17 cellular contexts compared by ENCODE assay signal in genomic region chr7:157580324-157580723, GRCh38.
DNase-seq lines count a peak whose midpoint lies in the region; ATAC-seq and TF ChIP-seq lines count a peak whose summit lies in the region.
"Had no signal": no experiment of that assay in that cellular context is flagged by ENCODE, and none has a peak within 500 bp of the region (broad histone marks: within the 10 kb centered on the region; RNA-seq: fewer than 3 reads in every experiment).

No MANE protein-coding gene starts in this region.

- CTCF ChIA-PET in activated naive CD4-positive, alpha-beta T cell treated with anti-CD3 and anti-CD28 coated beads, Interleukin-2, amount 10 ng/mL, durations not matched to agents 7 days and 5 days (lab: Charles Lee): no interaction called here

- H3K36me3 Mint-ChIP-seq in natural killer cell treated with Interleukin-12 subunit alpha and Interleukin-12 subunit beta and Interleukin-15 and Interleukin-18, amount 100 ng/mL, for 72 hours: no peaks in the 10 kb centered on the region
- no peaks in the 10 kb centered on the region for H3K36me3 Mint-ChIP-seq in natural killer cell
- H3K36me3 Mint-ChIP-seq in chondrocyte (ENCODE audit: low read depth): no peaks in the 10 kb centered on the region
- H3K36me3 Mint-ChIP-seq in activated naive CD4-positive, alpha-beta T cell treated with anti-CD3 and anti-CD28 coated beads, Interleukin-2, amount 10 ng/mL, durations not matched to agents 7 days and 5 days: no peaks in the 10 kb centered on the region
- H3K36me3 Mint-ChIP-seq: CD8-positive, alpha-beta T cell; IgD-negative memory B cell had no signal

- no peak overlapping the region for H3K23ac ChIP-seq in mesendoderm (ENCODE audit: low read length)

- H3K27ac ChIP-seq in spleen (no peak overlapping the region), mesendoderm (ENCODE audit: low read depth, low read length) (no peak overlapping the region)
- H3K27ac ChIP-seq: BLaER1 treated with 17β-estradiol and CSF1 and Interleukin-3, amounts not matched to agents 10 nM and 100 nM had no signal

- no peak overlapping the region for H3K27ac Mint-ChIP-seq in natural killer cell treated with Interleukin-12 subunit alpha and Interleukin-12 subunit beta and Interleukin-15 and Interleukin-18, amount 100 ng/mL, for 72 hours
- H3K27ac Mint-ChIP-seq in natural killer cell (no peak overlapping the region), chondrocyte (ENCODE audit: unreplicated experiment) (no peak overlapping the region)
- no peak overlapping the region for H3K27ac Mint-ChIP-seq in activated naive CD4-positive, alpha-beta T cell treated with anti-CD3 and anti-CD28 coated beads, Interleukin-2, amount 10 ng/mL, durations not matched to agents 7 days and 5 days
- H3K27ac Mint-ChIP-seq: B cell; CD8-positive, alpha-beta T cell; GM23338; IgD-negative memory B cell had no signal

- DNase-seq in natural killer cell treated with Interleukin-12 subunit alpha and Interleukin-12 subunit beta and Interleukin-15 and Interleukin-18, amount 100 ng/mL, for 72 hours (ENCODE audit: low spot score): peak; percentile 26
- no peak for DNase-seq in natural killer cell
- peak; percentile 64 for DNase-seq in chondrocyte (ENCODE audit: low spot score)
- DNase-seq in spleen: peak; percentile 58
- no peak for DNase-seq in mesendoderm
- DNase-seq in activated naive CD4-positive, alpha-beta T cell treated with anti-CD3 and anti-CD28 coated beads, Interleukin-2, amount 10 ng/mL, durations not matched to agents 7 days and 5 days: no peak
- DNase-seq: CD8-positive, alpha-beta T cell; COR-L47; DMS 273 treated with DMSO at 0.1 percent for 48 hours; DMS79; GDM1; HCEC 1CT had no signal

- H3K4me2 ChIP-seq in mesendoderm (ENCODE audit: low read length): no peak overlapping the region
- H3K4me2 ChIP-seq: BLaER1 treated with 17β-estradiol and CSF1 and Interleukin-3, amounts not matched to agents 10 nM and 100 nM; GM23338 had no signal

- no peak overlapping the region for H4K8ac ChIP-seq in mesendoderm (ENCODE audit: low read depth, low read length)

- no peak for TF ChIP-seq POLR2A in spleen (IDR thresholded peaks at IDR 0.05)

- 70 to 83% (median 75%) methylated on average over 10 of the region's 10 CpGs for WGBS in spleen, 5 donors
- no CpG with 5 or more reads among the region's 10 CpGs for WGBS in mesendoderm (ENCODE audit: extremely low coverage, insufficient coverage, low lambda C conversion rate)

- no peak overlapping the region for H2BK120ac ChIP-seq in mesendoderm (ENCODE audit: low read depth, low read length)

- H3K36me3 ChIP-seq in spleen (no peaks in the 10 kb centered on the region), mesendoderm (ENCODE audit: control insufficient read depth, insufficient read depth, low read length) (no peaks in the 10 kb centered on the region)
- H3K36me3 ChIP-seq: BLaER1 treated with 17β-estradiol and CSF1 and Interleukin-3, amounts not matched to agents 10 nM and 100 nM had no signal

- H3K27me3 ChIP-seq in spleen (replicated peaks in 1 of 7) (peaks cover 0 to 27% (median 0%) of the 10 kb centered on the region in 7 donors), mesendoderm (ENCODE audit: insufficient read depth, low read length, poor library complexity) (no peaks in the 10 kb centered on the region)

- H3K4me1 ChIP-seq in spleen: peaks cover 0 to 10% (median 0%) of the 10 kb centered on the region in 6 donors
- H3K4me1 ChIP-seq in mesendoderm (ENCODE audit: control insufficient read depth, low read depth, low read length): no peaks in the 10 kb centered on the region

- H3K4ac ChIP-seq in mesendoderm (ENCODE audit: low read depth, low read length): no peak overlapping the region

- no peak for ATAC-seq in natural killer cell treated with Interleukin-12 subunit alpha and Interleukin-12 subunit beta and Interleukin-15 and Interleukin-18, amount 100 ng/mL, for 72 hours
- ATAC-seq in natural killer cell (no peak), HG03354 (IDR thresholded peaks at IDR 0.05; ENCODE audit: poor library complexity, severe bottlenecking, unreplicated experiment) (no peak)
- ATAC-seq: CD8-positive, alpha-beta T cell; GM23338 had no signal

- H3K4me1 Mint-ChIP-seq in natural killer cell treated with Interleukin-12 subunit alpha and Interleukin-12 subunit beta and Interleukin-15 and Interleukin-18, amount 100 ng/mL, for 72 hours (ENCODE audit: low read depth in 2 of 2): peaks cover 7 to 12% of the 10 kb centered on the region in 2 donors
- peaks cover 11 to 14% of the 10 kb centered on the region in 2 donors for H3K4me1 Mint-ChIP-seq in natural killer cell
- H3K4me1 Mint-ChIP-seq in chondrocyte (ENCODE audit: low read depth): no peaks in the 10 kb centered on the region
- peaks cover 28% of the 10 kb centered on the region for H3K4me1 Mint-ChIP-seq in activated naive CD4-positive, alpha-beta T cell treated with anti-CD3 and anti-CD28 coated beads, Interleukin-2, amount 10 ng/mL, durations not matched to agents 7 days and 5 days
- H3K4me1 Mint-ChIP-seq: GM23338 had no signal

- peaks cover 0 to 6% (median under 1%) of the 10 kb centered on the region in 8 donors for H3K9me3 ChIP-seq in spleen
- H3K9me3 ChIP-seq: BLaER1 treated with 17β-estradiol and CSF1 and Interleukin-3, amounts not matched to agents 10 nM and 100 nM had no signal

- no peak overlapping the region for H2BK5ac ChIP-seq in mesendoderm (ENCODE audit: low read length)

- no peak overlapping the region for H2BK15ac ChIP-seq in mesendoderm (replicated peaks; ENCODE audit: low read depth)

- no peak overlapping the region for H3K4me3 ChIP-seq in spleen
- H3K4me3 ChIP-seq in mesendoderm (ENCODE audit: low read length): no peak overlapping the region
- H3K4me3 ChIP-seq: BLaER1 treated with 17β-estradiol and CSF1 and Interleukin-3, amounts not matched to agents 10 nM and 100 nM; GM23338 had no signal

- H3K9ac ChIP-seq in mesendoderm (ENCODE audit: low read length): no peak overlapping the region
- H3K9ac ChIP-seq: BLaER1 treated with 17β-estradiol and CSF1 and Interleukin-3, amounts not matched to agents 10 nM and 100 nM had no signal

- no peak overlapping the region for H3K56ac ChIP-seq in mesendoderm (ENCODE audit: low read length)

- no peak overlapping the region for H4K5ac ChIP-seq in mesendoderm (ENCODE audit: low read length)

- H3K27me3 Mint-ChIP-seq in natural killer cell treated with Interleukin-12 subunit alpha and Interleukin-12 subunit beta and Interleukin-15 and Interleukin-18, amount 100 ng/mL, for 72 hours: peaks cover 41 to 60% of the 10 kb centered on the region in 2 donors
- H3K27me3 Mint-ChIP-seq in natural killer cell (ENCODE audit: low read depth in 2 of 2) (peaks cover 52 to 74% of the 10 kb centered on the region in 2 donors), chondrocyte (ENCODE audit: low read depth) (peaks cover 27% of the 10 kb centered on the region)
- peaks cover 54% of the 10 kb centered on the region for H3K27me3 Mint-ChIP-seq in activated naive CD4-positive, alpha-beta T cell treated with anti-CD3 and anti-CD28 coated beads, Interleukin-2, amount 10 ng/mL, durations not matched to agents 7 days and 5 days

- H3K4me3 Mint-ChIP-seq in natural killer cell treated with Interleukin-12 subunit alpha and Interleukin-12 subunit beta and Interleukin-15 and Interleukin-18, amount 100 ng/mL, for 72 hours: no peak overlapping the region
- H3K4me3 Mint-ChIP-seq in natural killer cell (no peak overlapping the region), chondrocyte (ENCODE audit: unreplicated experiment) (no peak overlapping the region)
- no peak overlapping the region for H3K4me3 Mint-ChIP-seq in activated naive CD4-positive, alpha-beta T cell treated with anti-CD3 and anti-CD28 coated beads, Interleukin-2, amount 10 ng/mL, durations not matched to agents 7 days and 5 days
- H3K4me3 Mint-ChIP-seq: B cell; CD8-positive, alpha-beta T cell; GM23338 had no signal

- H3K18ac ChIP-seq in mesendoderm (ENCODE audit: low read length): no peak overlapping the region

- no peak overlapping the region for H2AK5ac ChIP-seq in mesendoderm (ENCODE audit: low read length)

- H3K79me1 ChIP-seq in mesendoderm (ENCODE audit: low read length): no peaks in the 10 kb centered on the region

- intact Hi-C loops in natural killer cell (cut with micrococcal nuclease): no loop called here
- intact Hi-C loops in spleen (cut with DNase I; ENCODE audit: low total_unique reads): no loop called here

- no peaks in the 10 kb centered on the region for H3K79me2 ChIP-seq in mesendoderm (ENCODE audit: control insufficient read depth, insufficient read depth, low read length)

- H3K9me3 Mint-ChIP-seq in natural killer cell treated with Interleukin-12 subunit alpha and Interleukin-12 subunit beta and Interleukin-15 and Interleukin-18, amount 100 ng/mL, for 72 hours: no peaks in the 10 kb centered on the region
- H3K9me3 Mint-ChIP-seq in natural killer cell (no peaks in the 10 kb centered on the region), chondrocyte (ENCODE audit: low read depth) (no peaks in the 10 kb centered on the region)
- no peaks in the 10 kb centered on the region for H3K9me3 Mint-ChIP-seq in activated naive CD4-positive, alpha-beta T cell treated with anti-CD3 and anti-CD28 coated beads, Interleukin-2, amount 10 ng/mL, durations not matched to agents 7 days and 5 days
- H3K9me3 Mint-ChIP-seq: CD8-positive, alpha-beta T cell had no signal

- TF ChIP-seq CTCF in natural killer cell (IDR thresholded peaks at IDR 0.05): no peak
- TF ChIP-seq CTCF in chondrocyte (IDR thresholded peaks at IDR 0.05): no peak
- no peak for TF ChIP-seq CTCF in spleen (IDR thresholded peaks at IDR 0.05 in 8 of 11, conservative IDR thresholded peaks at IDR 0.05 in 3 of 11)

Comparison
In these comparisons a context has a peak if more than half of its experiments do, and no peak if none do; other contexts are left out.
1. DNase-seq: peak in natural killer cell treated with Interleukin-12 subunit alpha and Interleukin-12 subunit beta and Interleukin-15 and Interleukin-18, amount 100 ng/mL, for 72 hours (single experiment), chondrocyte (single experiment) and spleen (single experiment); none in natural killer cell (single experiment), mesendoderm (single experiment) and activated naive CD4-positive, alpha-beta T cell treated with anti-CD3 and anti-CD28 coated beads, Interleukin-2, amount 10 ng/mL, durations not matched to agents 7 days and 5 days (single experiment).